ENCODE assay signal across 8 cellular contexts in genomic region chr10:104267721-104268690, GRCh38. TPM values are rescaled to one million over a fixed set of nuclear protein-coding genes. Genes with fewer than 3 reads are reported as not detected.
DNase-seq lines count a peak whose midpoint lies in the region; ATAC-seq and TF ChIP-seq lines count a peak whose summit lies in the region.

No MANE protein-coding gene starts in this region.

- peak overlapping the region; percentile 93 for H3K27ac Mint-ChIP-seq in CD4-positive, alpha-beta T cell
- H3K27ac Mint-ChIP-seq in IgD-negative memory B cell, result peak overlapping the region; percentile 72 to 99 (median 98)

- H3K4me1 Mint-ChIP-seq in CD4-positive, alpha-beta T cell (ENCODE audit: low read depth), result peaks cover 53% of the 10 kb centered on the region
- peaks cover 25 to 39% (median 28%) of the 10 kb centered on the region in 3 donors for H3K4me1 Mint-ChIP-seq in IgD-negative memory B cell

- CTCF ChIA-PET in CD4-positive, alpha-beta T cell (lab: Charles Lee), result interaction anchor here (1.0 to 1.6 kb wide), 3 partner anchors 11 to 86 kb away, joined by 3 to 5 read pairs (median 4); partner anchors contain the start of gene CFAP58

- H3K27ac ChIP-seq in CD4-positive, alpha-beta T cell (ENCODE audit: low read depth, low read length), result peak overlapping the region; percentile 92
- H3K27ac ChIP-seq in stomach, result peak overlapping the region; percentile 92 to 96 (median 94)

- peaks cover 22 to 54% (median 46%) of the 10 kb centered on the region in 4 donors for H3K36me3 ChIP-seq in stomach

- ATAC-seq in CD4-positive, alpha-beta T cell (ENCODE audit: poor library complexity), result no peak
- ATAC-seq in left lobe of liver, result peak; percentile 10

- intact Hi-C loops in CD4-positive, alpha-beta T cell (cut with DNase I, micrococcal nuclease), result loop anchor here (1.0 to 5.0 kb wide), 6 partner anchors 12 to 351 kb away; partner anchors contain the start of genes CFAP43 (in 2 of the 2), STN1 (in 2 of the 2) and ITPRIP (in 1 of the 2)
- intact Hi-C loops in stomach (cut with DNase I; ENCODE audit: low total_unique reads), result no loop called here

- peaks cover 56% of the 10 kb centered on the region for H3K36me3 Mint-ChIP-seq in CD4-positive, alpha-beta T cell (ENCODE audit: low read depth)
- peaks cover 5% of the 10 kb centered on the region for H3K36me3 Mint-ChIP-seq in IgD-negative memory B cell

- no peak for TF ChIP-seq CTCF in CD4-positive, alpha-beta T cell (IDR thresholded peaks at IDR 0.05)
- no peak for TF ChIP-seq CTCF in stomach (IDR thresholded peaks at IDR 0.05)

- POLR2A ChIA-PET in CD4-positive, alpha-beta T cell (lab: Charles Lee), result interaction anchor here (0.9 to 7.4 kb wide), 14 partner anchors 7 to 146 kb away, joined by 3 to 102 read pairs (median 5); partner anchors contain the start of genes CFAP43, CFAP58, GSTO1 and ITPRIP

- no peak for DNase-seq in CD4-positive, alpha-beta T cell
- DNase-seq in amniotic epithelial cell (ENCODE audit: low read depth) (peak; percentile 16), left lobe of liver (ENCODE audit: low spot score) (no peak), stomach (no peak), iPS-NIHi11 (ENCODE audit: low spot score) (no peak), NCI-H2227 (lab: John Stamatoyannopoulos, UW; ENCODE audit: unreplicated experiment) (no peak), islet precursor cell (no peak)

- H3K9me3 Mint-ChIP-seq in CD4-positive, alpha-beta T cell, result no peaks in the 10 kb centered on the region
- H3K9me3 Mint-ChIP-seq in IgD-negative memory B cell, result peaks cover 0 to 2% (median 0%) of the 10 kb centered on the region in 3 donors

- H3K4me3 ChIP-seq in stomach, result peak overlapping the region; percentile 76 to 90 (median 86)

- H3K4me3 Mint-ChIP-seq in CD4-positive, alpha-beta T cell, result peak overlapping the region; percentile 94
- peak overlapping the region; percentile 92 to 98 (median 94) for H3K4me3 Mint-ChIP-seq in IgD-negative memory B cell

- peaks cover 13 to 56% (median 21%) of the 10 kb centered on the region in 4 donors for H3K4me1 ChIP-seq in stomach

- no peaks in the 10 kb centered on the region for H3K27me3 ChIP-seq in CD4-positive, alpha-beta T cell (ENCODE audit: control insufficient read depth, insufficient read depth, low read length)
- H3K27me3 ChIP-seq in stomach, result no peaks in the 10 kb centered on the region

- no peaks in the 10 kb centered on the region for H3K27me3 Mint-ChIP-seq in CD4-positive, alpha-beta T cell
- H3K27me3 Mint-ChIP-seq in IgD-negative memory B cell, result no peaks in the 10 kb centered on the region

- no peak for TF ChIP-seq EP300 in stomach (IDR thresholded peaks at IDR 0.05)

- TF ChIP-seq POLR2A in stomach (IDR thresholded peaks at IDR 0.05), result no peak

- no peaks in the 10 kb centered on the region for H3K9me3 ChIP-seq in CD4-positive, alpha-beta T cell (ENCODE audit: control insufficient read depth, low read length)
- no peaks in the 10 kb centered on the region for H3K9me3 ChIP-seq in stomach

- 54 to 60% (median 57%) methylated on average over 23 of the region's 23 CpGs for WGBS in stomach, 5 donors

RNA-seq across cellular contexts. Expression of gene GSTO2, which starts 1.0 kb away (rescaled TPM):
- total RNA-seq in CD4-positive, alpha-beta T cell, result 1 to 10 TPM in 1 of 2 experiments, under 1 TPM in 1; 0.77 to 1.2 TPM
- polyA plus RNA-seq in IgD-negative memory B cell (0.90 TPM), stomach (10 to 100 TPM; 22.1 to 26.6 (median 23.7) TPM)
- total RNA-seq in left lobe of liver (2.9 TPM), stomach (10 to 100 TPM in 1 of 5 donors, 1 to 10 TPM in 2, under 1 TPM in 2; under 0.01 to 13.4 (median 5.7) TPM)

RNA-seq across cellular contexts. Expression of gene GSTO1, which starts 13.3 kb away (rescaled TPM):
- 10 to 100 TPM; 23.9 to 26.1 TPM for total RNA-seq in CD4-positive, alpha-beta T cell
- polyA plus RNA-seq in IgD-negative memory B cell (101 TPM), stomach (100 to 1,000 TPM; 123 to 192 (median 159) TPM)
- total RNA-seq in left lobe of liver (194 TPM), stomach (10 to 100 TPM in 4 of 5 donors, 1 to 10 TPM in 1; 9.8 to 81.3 (median 40.8) TPM)

RNA-seq across cellular contexts. Expression of gene CFAP43, which starts 35.8 kb away (rescaled TPM):
- not detected for total RNA-seq in CD4-positive, alpha-beta T cell
- polyA plus RNA-seq in IgD-negative memory B cell (not detected), stomach (under 1 TPM in 2 of 3 donors, not detected in 1; 0.12 to 0.25 TPM)
- total RNA-seq in left lobe of liver (0.50 TPM), stomach (1 to 10 TPM in 2 of 5 donors, under 1 TPM in 1, not detected in 2; under 0.01 to 2.0 (median 1.2) TPM)
